ENCODE assay signal across 1 cellular context in genomic region chr20:47711046-47711752, GRCh38.
TF ChIP-seq lines count a peak whose summit lies in the region.

No MANE protein-coding gene starts in this region.

TF ChIP-seq in HepG2, 621 proteins besides CTCF, POLR2A, EP300 and RAD21 (continued from another document and continues in another):
- TF ChIP-seq, protein P1, sequence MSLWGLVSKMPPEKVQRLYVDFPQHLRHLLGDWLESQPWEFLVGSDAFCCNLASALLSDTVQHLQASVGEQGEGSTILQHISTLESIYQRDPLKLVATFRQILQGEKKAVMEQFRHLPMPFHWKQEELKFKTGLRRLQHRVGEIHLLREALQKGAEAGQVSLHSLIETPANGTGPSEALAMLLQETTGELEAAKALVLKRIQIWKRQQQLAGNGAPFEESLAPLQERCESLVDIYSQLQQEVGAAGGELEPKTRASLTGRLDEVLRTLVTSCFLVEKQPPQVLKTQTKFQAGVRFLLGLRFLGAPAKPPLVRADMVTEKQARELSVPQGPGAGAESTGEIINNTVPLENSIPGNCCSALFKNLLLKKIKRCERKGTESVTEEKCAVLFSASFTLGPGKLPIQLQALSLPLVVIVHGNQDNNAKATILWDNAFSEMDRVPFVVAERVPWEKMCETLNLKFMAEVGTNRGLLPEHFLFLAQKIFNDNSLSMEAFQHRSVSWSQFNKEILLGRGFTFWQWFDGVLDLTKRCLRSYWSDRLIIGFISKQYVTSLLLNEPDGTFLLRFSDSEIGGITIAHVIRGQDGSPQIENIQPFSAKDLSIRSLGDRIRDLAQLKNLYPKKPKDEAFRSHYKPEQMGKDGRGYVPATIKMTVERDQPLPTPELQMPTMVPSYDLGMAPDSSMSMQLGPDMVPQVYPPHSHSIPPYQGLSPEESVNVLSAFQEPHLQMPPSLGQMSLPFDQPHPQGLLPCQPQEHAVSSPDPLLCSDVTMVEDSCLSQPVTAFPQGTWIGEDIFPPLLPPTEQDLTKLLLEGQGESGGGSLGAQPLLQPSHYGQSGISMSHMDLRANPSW (CRISPR knock-in tag; IDR thresholded peaks at IDR 0.05; ENCODE audit: borderline replicate concordance): no peak
- TF ChIP-seq RFX3 (CRISPR knock-in tag; IDR thresholded peaks at IDR 0.05): no peak
- TF ChIP-seq AFF4 (CRISPR knock-in tag; IDR thresholded peaks at IDR 0.05): no peak
- TF ChIP-seq KDM5B (CRISPR knock-in tag; IDR thresholded peaks at IDR 0.05; ENCODE audit: borderline replicate concordance): peak; percentile 72; the same call in 1 of the 2 replicates
- peak; percentile 70; the same call in 1 of the 2 replicates for TF ChIP-seq MYPOP (CRISPR knock-in tag; IDR thresholded peaks at IDR 0.05)
- TF ChIP-seq ZNF678 (CRISPR knock-in tag; IDR thresholded peaks at IDR 0.05): no peak
- peak; percentile 76 for TF ChIP-seq SNAPC2 (CRISPR knock-in tag; IDR thresholded peaks at IDR 0.05)
- TF ChIP-seq FOXK2 (IDR thresholded peaks at IDR 0.05): peak; percentile 86
- TF ChIP-seq FOXM1 (CRISPR knock-in tag; IDR thresholded peaks at IDR 0.05): no peak
- peak; percentile 97 for TF ChIP-seq SALL1 (CRISPR knock-in tag; IDR thresholded peaks at IDR 0.05)
- TF ChIP-seq ZNF451 (CRISPR knock-in tag; IDR thresholded peaks at IDR 0.05): no peak
- no peak for TF ChIP-seq ELF1 (CRISPR knock-in tag; IDR thresholded peaks at IDR 0.05)
- TF ChIP-seq ZNF687 (CRISPR knock-in tag; IDR thresholded peaks at IDR 0.05): peak; percentile 90
- no peak for TF ChIP-seq SALL2 (CRISPR knock-in tag; IDR thresholded peaks at IDR 0.05)
- TF ChIP-seq, protein P2, sequence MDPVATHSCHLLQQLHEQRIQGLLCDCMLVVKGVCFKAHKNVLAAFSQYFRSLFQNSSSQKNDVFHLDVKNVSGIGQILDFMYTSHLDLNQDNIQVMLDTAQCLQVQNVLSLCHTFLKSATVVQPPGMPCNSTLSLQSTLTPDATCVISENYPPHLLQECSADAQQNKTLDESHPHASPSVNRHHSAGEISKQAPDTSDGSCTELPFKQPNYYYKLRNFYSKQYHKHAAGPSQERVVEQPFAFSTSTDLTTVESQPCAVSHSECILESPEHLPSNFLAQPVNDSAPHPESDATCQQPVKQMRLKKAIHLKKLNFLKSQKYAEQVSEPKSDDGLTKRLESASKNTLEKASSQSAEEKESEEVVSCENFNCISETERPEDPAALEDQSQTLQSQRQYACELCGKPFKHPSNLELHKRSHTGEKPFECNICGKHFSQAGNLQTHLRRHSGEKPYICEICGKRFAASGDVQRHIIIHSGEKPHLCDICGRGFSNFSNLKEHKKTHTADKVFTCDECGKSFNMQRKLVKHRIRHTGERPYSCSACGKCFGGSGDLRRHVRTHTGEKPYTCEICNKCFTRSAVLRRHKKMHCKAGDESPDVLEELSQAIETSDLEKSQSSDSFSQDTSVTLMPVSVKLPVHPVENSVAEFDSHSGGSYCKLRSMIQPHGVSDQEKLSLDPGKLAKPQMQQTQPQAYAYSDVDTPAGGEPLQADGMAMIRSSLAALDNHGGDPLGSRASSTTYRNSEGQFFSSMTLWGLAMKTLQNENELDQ (CRISPR knock-in tag; IDR thresholded peaks at IDR 0.05; ENCODE audit: borderline replicate concordance): no peak
- no peak for TF ChIP-seq ZNF24 (IDR thresholded peaks at IDR 0.05)
- no peak for TF ChIP-seq HNRNPUL1 (IDR thresholded peaks at IDR 0.05; ENCODE audit: low read depth, low read length)
- no peak for TF ChIP-seq NFRKB (IDR thresholded peaks at IDR 0.05)
- peak; percentile 82 for TF ChIP-seq HMG20A (CRISPR knock-in tag; IDR thresholded peaks at IDR 0.05; ENCODE audit: borderline replicate concordance)
- no peak for TF ChIP-seq ATRX (CRISPR knock-in tag; IDR thresholded peaks at IDR 0.05; ENCODE audit: borderline replicate concordance)
- TF ChIP-seq, protein P3, sequence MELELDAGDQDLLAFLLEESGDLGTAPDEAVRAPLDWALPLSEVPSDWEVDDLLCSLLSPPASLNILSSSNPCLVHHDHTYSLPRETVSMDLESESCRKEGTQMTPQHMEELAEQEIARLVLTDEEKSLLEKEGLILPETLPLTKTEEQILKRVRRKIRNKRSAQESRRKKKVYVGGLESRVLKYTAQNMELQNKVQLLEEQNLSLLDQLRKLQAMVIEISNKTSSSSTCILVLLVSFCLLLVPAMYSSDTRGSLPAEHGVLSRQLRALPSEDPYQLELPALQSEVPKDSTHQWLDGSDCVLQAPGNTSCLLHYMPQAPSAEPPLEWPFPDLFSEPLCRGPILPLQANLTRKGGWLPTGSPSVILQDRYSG (CRISPR knock-in tag; IDR thresholded peaks at IDR 0.05): no peak
- TF ChIP-seq ETV5 (CRISPR knock-in tag; IDR thresholded peaks at IDR 0.05; ENCODE audit: borderline replicate concordance): peak; percentile 53
- peak; percentile 69; the same call in 1 of the 2 replicates for TF ChIP-seq ZNF510 (CRISPR knock-in tag; IDR thresholded peaks at IDR 0.05; ENCODE audit: low read depth)
- 0 out of 2 replicates have a peak, but pooled peaks have one; percentile 51 for TF ChIP-seq SNAI1 (CRISPR knock-in tag; IDR thresholded peaks at IDR 0.05; ENCODE audit: borderline replicate concordance)
- no peak for TF ChIP-seq JUNB (CRISPR knock-in tag; IDR thresholded peaks at IDR 0.05; ENCODE audit: borderline replicate concordance)
- no peak for TF ChIP-seq MLXIP (CRISPR knock-in tag; IDR thresholded peaks at IDR 0.05; ENCODE audit: borderline replicate concordance)
- no peak for TF ChIP-seq CENPBD1 (CRISPR knock-in tag; IDR thresholded peaks at IDR 0.05; ENCODE audit: borderline replicate concordance, low read depth)
- TF ChIP-seq ZBTB38 (CRISPR knock-in tag; IDR thresholded peaks at IDR 0.05): no peak
- peak; percentile 82; the same call in 1 of the 2 replicates for TF ChIP-seq KDM2A (CRISPR knock-in tag; IDR thresholded peaks at IDR 0.05; ENCODE audit: borderline replicate concordance, low read depth)
- TF ChIP-seq KLF13 (CRISPR knock-in tag; IDR thresholded peaks at IDR 0.05): no peak
- no peak for TF ChIP-seq GLMP (CRISPR knock-in tag; IDR thresholded peaks at IDR 0.05; ENCODE audit: borderline replicate concordance)
- TF ChIP-seq MEF2D (CRISPR knock-in tag; IDR thresholded peaks at IDR 0.05): no peak
- no peak; the same call in 1 of the 2 replicates for TF ChIP-seq NR2F6 (IDR thresholded peaks at IDR 0.05)
- peak; percentile 84 for TF ChIP-seq NR2F6 (CRISPR knock-in tag; IDR thresholded peaks at IDR 0.05)
- no peak for TF ChIP-seq ZNF382 (CRISPR knock-in tag; IDR thresholded peaks at IDR 0.05; ENCODE audit: borderline replicate concordance)
- TF ChIP-seq RARG (CRISPR knock-in tag; IDR thresholded peaks at IDR 0.05; ENCODE audit: low read depth): no peak
- no peak for TF ChIP-seq RBAK (CRISPR knock-in tag; IDR thresholded peaks at IDR 0.05)
- TF ChIP-seq NR1H2 (CRISPR knock-in tag; IDR thresholded peaks at IDR 0.05; ENCODE audit: borderline replicate concordance, low read depth): no peak
- TF ChIP-seq, protein P4, sequence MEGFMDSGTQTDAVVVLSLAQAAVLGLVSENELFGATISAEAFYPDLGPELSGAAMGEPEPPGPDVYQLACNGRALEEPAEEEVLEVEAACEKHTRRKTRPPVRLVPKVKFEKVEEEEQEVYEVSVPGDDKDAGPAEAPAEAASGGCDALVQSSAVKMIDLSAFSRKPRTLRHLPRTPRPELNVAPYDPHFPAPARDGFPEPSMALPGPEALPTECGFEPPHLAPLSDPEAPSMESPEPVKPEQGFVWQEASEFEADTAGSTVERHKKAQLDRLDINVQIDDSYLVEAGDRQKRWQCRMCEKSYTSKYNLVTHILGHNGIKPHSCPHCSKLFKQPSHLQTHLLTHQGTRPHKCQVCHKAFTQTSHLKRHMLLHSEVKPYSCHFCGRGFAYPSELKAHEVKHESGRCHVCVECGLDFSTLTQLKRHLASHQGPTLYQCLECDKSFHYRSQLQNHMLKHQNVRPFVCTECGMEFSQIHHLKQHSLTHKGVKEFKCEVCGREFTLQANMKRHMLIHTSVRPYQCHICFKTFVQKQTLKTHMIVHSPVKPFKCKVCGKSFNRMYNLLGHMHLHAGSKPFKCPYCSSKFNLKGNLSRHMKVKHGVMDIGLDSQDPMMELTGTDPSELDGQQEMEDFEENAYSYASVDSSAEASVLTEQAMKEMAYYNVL (CRISPR knock-in tag; IDR thresholded peaks at IDR 0.05; ENCODE audit: borderline replicate concordance): peak; percentile 73; the same call in 1 of the 2 replicates
